18 cellular contexts compared by ENCODE assay signal in the genomic region with DNA sequence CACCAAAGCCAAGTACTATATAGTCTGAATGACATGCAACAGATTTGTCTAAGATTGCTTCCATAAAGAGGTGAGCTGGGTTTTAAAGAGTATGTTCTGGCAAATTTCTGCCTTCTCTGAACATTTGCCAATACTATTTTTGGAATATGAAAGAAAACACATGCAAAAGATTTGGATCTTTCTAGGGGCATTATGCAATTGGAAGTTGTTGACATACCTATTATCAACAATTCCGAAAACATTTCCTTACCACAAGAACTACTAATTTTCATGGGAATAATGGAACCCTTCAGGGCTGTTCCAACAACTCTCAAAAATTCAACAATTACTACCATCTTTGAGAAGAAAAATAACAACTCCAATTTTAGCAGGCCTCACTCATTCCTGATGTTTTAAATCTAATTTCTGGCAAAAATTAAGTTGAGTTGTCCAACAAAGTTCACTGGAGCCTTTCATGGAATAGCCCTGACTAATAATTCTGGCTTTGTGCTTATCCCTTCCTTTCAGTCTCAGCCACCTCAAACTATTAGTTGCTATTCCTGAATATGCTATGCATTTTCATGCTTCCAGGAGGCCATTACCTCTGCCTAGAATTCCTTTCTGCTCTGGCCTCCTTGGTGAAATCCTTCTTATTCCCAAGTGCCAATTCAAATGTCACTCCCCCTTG.
DNase-seq lines count a peak whose midpoint lies in the region; ATAC-seq and TF ChIP-seq lines count a peak whose summit lies in the region.
"Had no signal": no experiment of that assay in that cellular context is flagged by ENCODE, and none has a peak within 500 bp of the region (broad histone marks: within the 10 kb centered on the region; RNA-seq: fewer than 3 reads in every experiment).

No MANE protein-coding gene starts in this region.

- peak overlapping the region; percentile 19 for H2BK120ac ChIP-seq in mesenchymal stem cell (ENCODE audit: low read depth, low read length)

- no peak overlapping the region for H2AK5ac ChIP-seq in mesenchymal stem cell (ENCODE audit: low read length, severe bottlenecking)

- no peaks in the 10 kb centered on the region for H3K27me3 ChIP-seq in SK-N-SH (ENCODE audit: insufficient read depth)
- H3K27me3 ChIP-seq in mesenchymal stem cell (ENCODE audit: control insufficient read depth in 1 of 2, insufficient read depth in 1 of 2, low read length in 2 of 2) = no peaks in the 10 kb centered on the region
- H3K27me3 ChIP-seq in upper lobe of right lung = no peaks in the 10 kb centered on the region
- H3K27me3 ChIP-seq: MG63, neural progenitor cell had no signal

- H3K4me2 ChIP-seq in SK-N-SH (no peak overlapping the region), mesenchymal stem cell (ENCODE audit: low read length, poor library complexity, severe bottlenecking) (no peak overlapping the region)
- H3K4me2 ChIP-seq: neural progenitor cell had no signal

- H3K14ac ChIP-seq in mesenchymal stem cell (ENCODE audit: low read length in 2 of 2) = no peak overlapping the region

- no peak for DNase-seq in SK-N-SH
- DNase-seq in fibroblast of mammary gland (ENCODE audit: low read depth) = peak; percentile 43
- no peak for DNase-seq in mesenchymal stem cell
- DNase-seq in upper lobe of right lung = no peak
- no peak for DNase-seq in stimulated activated naive CD8-positive, alpha-beta T cell treated with anti-CD3 and anti-CD28 coated beads, Interleukin-15, Interleukin-2, amounts not matched to agents 100 U/mL and 50 U/mL, for 24 hours
- DNase-seq in NCI-H128 (lab: John Stamatoyannopoulos, UW; ENCODE audit: unreplicated experiment) = no peak
- DNase-seq in cerebellar cortex (ENCODE audit: low spot score) = no peak
- DNase-seq: amniotic stem cell; C1 segment of cervical spinal cord; DMS153; IMR-90; MG63; NCI-H1694 treated with DMSO at 0.1 percent for 48 hours; NCI-H524 treated with DMSO at 0.1 percent for 48 hours; SIG-M5; stimulated activated CD4-positive, alpha-beta T cell treated with anti-CD3 and anti-CD28 coated beads, Interleukin-2, amount 100 ng/mL, for 48 hours had no signal

- no peaks in the 10 kb centered on the region for H3K79me1 ChIP-seq in mesenchymal stem cell (replicated peaks; ENCODE audit: low read length, poor library complexity, severe bottlenecking)

- CTCF ChIA-PET in SK-N-SH (lab: Yijun Ruan, JAX) = no interaction called here

- no peak overlapping the region for H2BK12ac ChIP-seq in mesenchymal stem cell (ENCODE audit: low read length in 2 of 2)

- H3K9ac ChIP-seq in SK-N-SH (no peak overlapping the region), mesenchymal stem cell (ENCODE audit: low read length) (no peak overlapping the region)
- H3K9ac ChIP-seq: neural progenitor cell had no signal

- H2BK15ac ChIP-seq in mesenchymal stem cell (ENCODE audit: low read depth, poor library complexity, severe bottlenecking) = no peak overlapping the region

- no peak overlapping the region for H3K23ac ChIP-seq in mesenchymal stem cell (ENCODE audit: low read length in 2 of 2)

- no peak for TF ChIP-seq EP300 in SK-N-SH (IDR thresholded peaks at IDR 0.05; ENCODE audit: borderline replicate concordance in 1 of 2, low read depth in 1 of 2, low read length in 1 of 2)

- H3F3A ChIP-seq in SK-N-SH (replicated peaks; ENCODE audit: insufficient read depth) = no peaks in the 10 kb centered on the region

- TF ChIP-seq CTCF in SK-N-SH (IDR thresholded peaks at IDR 0.05) = no peak
- TF ChIP-seq CTCF in fibroblast of mammary gland (conservative IDR thresholded peaks at IDR 0.05; ENCODE audit: control insufficient read depth, insufficient read depth, low read depth, low read length) = no peak
- TF ChIP-seq CTCF in upper lobe of right lung (IDR thresholded peaks at IDR 0.05) = no peak

- H2AFZ ChIP-seq in SK-N-SH (ENCODE audit: low read depth) = no peak overlapping the region
- H2AFZ ChIP-seq in mesenchymal stem cell (ENCODE audit: low read depth, low read length) = no peak overlapping the region
- H2AFZ ChIP-seq: neural progenitor cell had no signal

- H3K4me3 ChIP-seq in SK-N-SH (ENCODE audit: low read depth in 2 of 2, low read length in 1 of 2) (no peak overlapping the region), fibroblast of mammary gland (ENCODE audit: control insufficient read depth, low read depth, low read length) (no peak overlapping the region), mesenchymal stem cell (ENCODE audit: insufficient read depth in 1 of 2, low read depth in 1 of 2, low read length in 2 of 2) (no peak overlapping the region), upper lobe of right lung (no peak overlapping the region)
- H3K4me3 ChIP-seq: MG63, neural progenitor cell had no signal

- H4K91ac ChIP-seq in mesenchymal stem cell (ENCODE audit: low read length) = no peak overlapping the region

- H3K9me3 ChIP-seq in SK-N-SH (no peaks in the 10 kb centered on the region), mesenchymal stem cell (ENCODE audit: control insufficient read depth, low read length) (no peaks in the 10 kb centered on the region), upper lobe of right lung (no peaks in the 10 kb centered on the region)
- H3K9me3 ChIP-seq: MG63 had no signal

- H3K4me1 ChIP-seq in SK-N-SH (ENCODE audit: control insufficient read depth in 1 of 2, insufficient read depth in 2 of 2, low read depth in 1 of 2, low read length in 1 of 2) (peaks cover under 1 to 3% of the 10 kb centered on the region in 2 experiments; a peak in 3 of 4 replicates), mesenchymal stem cell (ENCODE audit: control insufficient read depth, insufficient read depth, low read depth, low read length) (no peaks in the 10 kb centered on the region), upper lobe of right lung (no peaks in the 10 kb centered on the region)
- H3K4me1 ChIP-seq: neural progenitor cell had no signal

- ATAC-seq in upper lobe of right lung (no peak), GM21786 (IDR thresholded peaks at IDR 0.05; ENCODE audit: unreplicated experiment) (no peak)
- no peak for ATAC-seq in stimulated activated naive CD8-positive, alpha-beta T cell treated with anti-CD3 and anti-CD28 coated beads, Interleukin-15, Interleukin-2, amounts not matched to agents 100 U/mL and 50 U/mL, for 24 hours

- no peak for TF ChIP-seq RAD21 in SK-N-SH (IDR thresholded peaks at IDR 0.05; ENCODE audit: low read length)

- H3K4ac ChIP-seq in mesenchymal stem cell (ENCODE audit: low read depth in 1 of 2, low read length in 2 of 2) = no peak overlapping the region

- no peaks in the 10 kb centered on the region for H4K20me1 ChIP-seq in SK-N-SH (ENCODE audit: insufficient read depth)

- no peak overlapping the region for H4K8ac ChIP-seq in mesenchymal stem cell (ENCODE audit: low read length)

- no peak overlapping the region for H2BK5ac ChIP-seq in mesenchymal stem cell (ENCODE audit: low read depth, low read length, poor library complexity, severe bottlenecking)

- no peak overlapping the region for H3K18ac ChIP-seq in mesenchymal stem cell (ENCODE audit: low read depth in 1 of 2, low read length in 2 of 2)

- H3K9me2 ChIP-seq in SK-N-SH = no peaks in the 10 kb centered on the region

- POLR2A ChIA-PET in SK-N-SH (lab: Yijun Ruan, JAX) = no interaction called here

- no peaks in the 10 kb centered on the region for H3K79me2 ChIP-seq in SK-N-SH (ENCODE audit: insufficient read depth)

- H3K36me3 ChIP-seq in SK-N-SH (replicated peaks in 1 of 2; ENCODE audit: control insufficient read depth in 1 of 2, insufficient read depth in 2 of 2, low read length in 1 of 2) = peaks cover 0 to under 1% of the 10 kb centered on the region in 2 experiments
- H3K36me3 ChIP-seq in mesenchymal stem cell (ENCODE audit: control insufficient read depth in 1 of 2, insufficient read depth in 2 of 2, low read depth in 1 of 2, low read length in 2 of 2) = no peaks in the 10 kb centered on the region
- H3K36me3 ChIP-seq in upper lobe of right lung = no peaks in the 10 kb centered on the region
- H3K36me3 ChIP-seq: MG63, neural progenitor cell had no signal

- 78% methylated on average over 1 of the region's 1 CpG for WGBS in SK-N-SH (ENCODE audit: low lambda C conversion rate)
- 100% methylated on average over 1 of the region's 1 CpG for WGBS in mesenchymal stem cell

- intact Hi-C loops in upper lobe of right lung (cut with DNase I) = no loop called here

- H3K27ac ChIP-seq in SK-N-SH (ENCODE audit: low read depth in 2 of 2, low read length in 1 of 2) (peak overlapping the region; percentile 16 to 22; a peak in 2 of 4 replicates), mesenchymal stem cell (ENCODE audit: low read length, poor library complexity, severe bottlenecking) (no peak overlapping the region), upper lobe of right lung (peak overlapping the region; percentile 9)
- H3K27ac ChIP-seq: neural progenitor cell had no signal

TF ChIP-seq in SK-N-SH, 30 proteins besides CTCF, POLR2A, EP300 and RAD21:
- no peak for TF ChIP-seq GABPA (IDR thresholded peaks at IDR 0.05; ENCODE audit: low read depth)
- 0 out of 2 replicates have a peak, but pooled peaks have one; percentile 23 for TF ChIP-seq MEF2A (IDR thresholded peaks at IDR 0.05; ENCODE audit: borderline replicate concordance, low read depth)
- TF ChIP-seq NFIC (IDR thresholded peaks at IDR 0.05; ENCODE audit: borderline replicate concordance) = no peak
- peak; percentile 29; the same call in 1 of the 2 replicates for TF ChIP-seq TCF12 (IDR thresholded peaks at IDR 0.05)
- no peak for TF ChIP-seq SIN3A (IDR thresholded peaks at IDR 0.05; ENCODE audit: borderline replicate concordance, low read depth, low read length)
- TF ChIP-seq YY1 (IDR thresholded peaks at IDR 0.05; ENCODE audit: low read depth) = no peak
